8 cellular contexts compared by ENCODE assay signal in the genomic region with DNA sequence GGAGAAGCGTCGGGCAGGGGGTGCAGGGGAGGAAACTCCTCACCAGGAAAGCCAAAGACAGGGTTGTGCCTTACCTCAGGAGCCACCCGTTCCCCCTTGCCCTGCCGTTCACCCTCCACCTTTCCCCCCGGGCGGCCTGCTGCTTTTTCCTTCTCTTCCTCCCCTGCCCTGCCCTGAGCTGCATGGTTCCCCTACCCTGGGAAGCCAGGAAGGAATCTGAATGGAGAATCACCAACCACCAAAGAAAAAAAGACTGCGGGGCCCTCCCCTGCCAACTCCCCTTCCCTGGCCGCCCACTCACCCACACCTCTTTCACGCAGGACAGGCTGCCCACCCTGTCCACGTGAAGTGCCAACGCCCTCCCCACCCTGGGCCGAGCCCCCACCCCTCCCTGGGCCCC.
DNase-seq lines count a peak whose midpoint lies in the region; ATAC-seq and TF ChIP-seq lines count a peak whose summit lies in the region.

No MANE protein-coding gene starts in this region.

- in situ Hi-C loops in HAP-1 (cut with MboI; ENCODE audit: low sequenced_read_pairs) = no loop called here

- no peaks in the 10 kb centered on the region for H3K9me3 Mint-ChIP-seq in effector memory CD8-positive, alpha-beta T cell
- no peaks in the 10 kb centered on the region for H3K9me3 Mint-ChIP-seq in nephron progenitor cell

- H3K4me1 ChIP-seq in HAP-1 = peaks cover 16% of the 10 kb centered on the region

- ATAC-seq in effector memory CD8-positive, alpha-beta T cell (replicated peaks) = no peak
- ATAC-seq in HG02759 (IDR thresholded peaks at IDR 0.05; ENCODE audit: unreplicated experiment) (no peak), HG03378 (IDR thresholded peaks at IDR 0.05; ENCODE audit: unreplicated experiment) (no peak)

- peaks cover 36% of the 10 kb centered on the region for H3K36me3 Mint-ChIP-seq in effector memory CD8-positive, alpha-beta T cell (ENCODE audit: insufficient read depth)
- H3K36me3 Mint-ChIP-seq in nephron progenitor cell (ENCODE audit: low read depth) = peaks cover 11% of the 10 kb centered on the region

- H3K4me1 Mint-ChIP-seq in effector memory CD8-positive, alpha-beta T cell (ENCODE audit: low read depth in 2 of 2) = peaks cover 31 to 35% of the 10 kb centered on the region in 2 donors
- peaks cover 31% of the 10 kb centered on the region for H3K4me1 Mint-ChIP-seq in nephron progenitor cell

- no peaks in the 10 kb centered on the region for H3K27me3 Mint-ChIP-seq in effector memory CD8-positive, alpha-beta T cell
- no peaks in the 10 kb centered on the region for H3K27me3 Mint-ChIP-seq in nephron progenitor cell (ENCODE audit: low read depth, poor library complexity)

- TF ChIP-seq CTCF in WI38 (IDR thresholded peaks at IDR 0.05; ENCODE audit: low read depth, low read length) (no peak), nephron progenitor cell (IDR thresholded peaks at IDR 0.05) (no peak)

- H3K27ac Mint-ChIP-seq in effector memory CD8-positive, alpha-beta T cell = peak overlapping the region; percentile 98 to 99
- peak overlapping the region; percentile 99 for H3K27ac Mint-ChIP-seq in nephron progenitor cell

- H3K27me3 ChIP-seq in HAP-1 (ENCODE audit: low read depth) = no peaks in the 10 kb centered on the region

- H3K36me3 ChIP-seq in HAP-1 (replicated peaks) = peaks cover 31% of the 10 kb centered on the region

- H3K4me3 Mint-ChIP-seq in effector memory CD8-positive, alpha-beta T cell = peak overlapping the region; percentile 82 to 86
- peak overlapping the region; percentile 97 for H3K4me3 Mint-ChIP-seq in nephron progenitor cell

- DNase-seq in HAP-1 (ENCODE audit: low spot score in 2 of 2) = peak in 1 of 2 experiments; percentile 19
- DNase-seq in effector memory CD8-positive, alpha-beta T cell = peak in 1 of 3 experiments; percentile 8
- DNase-seq in nephron progenitor cell = peak; percentile 13
- no peak for DNase-seq in effector CD8-positive, alpha-beta T cell (lab: John Stamatoyannopoulos, UW)
- DNase-seq in amniotic stem cell (lab: John Stamatoyannopoulos, UW) = no peak

- H3K4me3 ChIP-seq in HAP-1 (peak overlapping the region; percentile 86), WI38 (ENCODE audit: low read depth, low read length) (peak overlapping the region; percentile 86; the same call in 1 of the 2 replicates)

- no peaks in the 10 kb centered on the region for H3K9me3 ChIP-seq in HAP-1
